In the genomic region with DNA sequence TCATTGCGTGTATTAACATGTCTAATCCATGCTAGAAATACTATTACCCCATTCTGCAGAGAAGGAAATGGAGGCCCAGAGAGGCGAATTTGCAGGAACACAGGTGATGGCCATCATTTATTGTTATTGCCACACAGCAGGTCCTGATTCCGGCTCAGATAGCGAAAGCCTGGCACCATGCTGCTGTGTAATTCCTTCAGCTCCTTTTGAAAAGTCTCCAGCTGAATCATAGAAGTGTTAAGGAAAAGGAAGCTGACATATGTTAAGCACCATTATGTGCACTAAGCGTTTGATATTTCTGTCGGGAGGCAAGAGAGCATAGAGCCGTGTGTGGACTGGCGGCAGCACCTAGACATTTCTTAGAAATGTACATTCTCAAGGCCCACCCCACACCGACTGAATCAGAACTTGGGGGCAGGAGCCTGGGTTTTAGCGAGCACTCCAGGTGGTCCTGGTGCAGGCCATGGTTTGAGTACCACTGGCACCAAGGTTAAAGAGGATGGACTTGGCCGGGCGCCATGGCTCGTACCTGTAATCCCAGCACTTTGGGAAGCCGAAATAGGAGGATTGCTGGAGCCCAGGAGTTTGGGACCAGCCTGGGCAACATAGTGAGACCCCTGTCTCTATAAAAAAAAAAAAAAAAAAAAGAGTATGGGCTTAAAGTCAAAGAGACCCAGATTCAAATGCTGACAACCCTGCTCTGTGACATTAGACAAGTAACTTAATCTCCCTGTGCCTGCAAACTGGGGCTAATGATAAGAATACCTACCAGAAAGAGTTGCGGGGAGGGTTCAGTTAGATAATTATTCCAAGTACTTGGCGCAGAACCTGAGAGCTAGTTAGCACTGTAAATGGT, we compare ENCODE assay signal across 22 cellular contexts. TPM values are rescaled to one million over a fixed set of nuclear protein-coding genes. Genes with fewer than 3 reads are reported as not detected.
DNase-seq lines count a peak whose midpoint lies in the region; ATAC-seq lines count a peak whose summit lies in the region.
"Had no signal": no experiment of that assay in that cellular context is flagged by ENCODE, and none has a peak within 500 bp of the region (broad histone marks: within the 10 kb centered on the region; RNA-seq: fewer than 3 reads in every experiment).

No MANE protein-coding gene starts in this region.

- H3K4me2 ChIP-seq in BLaER1 treated with 17β-estradiol and CSF1 and Interleukin-3, amounts not matched to agents 10 nM and 100 nM = peak overlapping the region in 10 of 11 experiments; percentile 60 to 92 (median 76); a peak in 20 of 22 replicates
- H3K4me2 ChIP-seq: KMS-11 had no signal

- H3K9ac ChIP-seq in BLaER1 treated with 17β-estradiol and CSF1 and Interleukin-3, amounts not matched to agents 10 nM and 100 nM = peak overlapping the region in 2 of 11 experiments; percentile 58 to 73; a peak in 5 of 22 replicates
- H3K9ac ChIP-seq in SK-N-MC (ENCODE audit: insufficient read length) = no peak overlapping the region
- H3K9ac ChIP-seq: KMS-11 had no signal

- DNase-seq in MG63 (peak; percentile 55), SK-N-MC (ENCODE audit: low read depth, low spot score) (no peak), epithelial cell of prostate (ENCODE audit: low read depth, low spot score) (no peak), Kasumi-1 (lab: John Stamatoyannopoulos, UW) (no peak), NCI-H128 (lab: John Stamatoyannopoulos, UW; ENCODE audit: unreplicated experiment) (no peak)
- no peak for DNase-seq in activated CD4-positive, alpha-beta T cell treated with anti-CD3 and anti-CD28 coated beads, Interleukin-2, amount 50 U/mL, for 48 hours
- DNase-seq: activated naive CD4-positive, alpha-beta T cell treated with anti-CD3 and anti-CD28 coated beads for 36 hours; activated T-cell treated with anti-CD3 and anti-CD28 coated beads, Interleukin-2, amount 50 U/mL, for 72 hours; amniotic stem cell; CD4-positive, alpha-beta T cell; central memory CD4-positive, alpha-beta T cell; erythroblast; mammary epithelial cell; NCI-H2081 treated with DMSO at 0.1 percent for 48 hours; NCI-H526; stimulated activated naive CD8-positive, alpha-beta T cell treated with anti-CD3 and anti-CD28 coated beads, Interleukin-15, amount 100 ng/mL, for 72 hours had no signal

- no peak overlapping the region for H3K4me3 ChIP-seq in BLaER1 treated with 17β-estradiol and CSF1 and Interleukin-3, amounts not matched to agents 10 nM and 100 nM
- no peak overlapping the region for H3K4me3 ChIP-seq in MG63
- no peak overlapping the region for H3K4me3 ChIP-seq in SK-N-MC
- H3K4me3 ChIP-seq: gastroesophageal sphincter, tibial nerve had no signal

- no peak for ATAC-seq in HG03521 (IDR thresholded peaks at IDR 0.05; ENCODE audit: unreplicated experiment)
- ATAC-seq: activated CD4-positive, CD25-positive, alpha-beta regulatory T cell treated with anti-CD3 and anti-CD28 coated beads, Interleukin-2, amount 50 U/mL, for 24 hours; activated T-cell treated with anti-CD3 and anti-CD28 coated beads, Interleukin-2, amount 50 U/mL, for 72 hours; gastroesophageal sphincter; stimulated activated naive CD8-positive, alpha-beta T cell treated with anti-CD3 and anti-CD28 coated beads, Interleukin-15, amount 100 ng/mL, for 72 hours had no signal

- no peaks in the 10 kb centered on the region for H3K36me3 ChIP-seq in BLaER1 treated with 17β-estradiol and CSF1 and Interleukin-3, amounts not matched to agents 10 nM and 100 nM
- H3K36me3 ChIP-seq in MG63 (no peaks in the 10 kb centered on the region), SK-N-MC (ENCODE audit: insufficient read depth, low read length) (no peaks in the 10 kb centered on the region)
- H3K36me3 ChIP-seq: gastroesophageal sphincter, tibial nerve had no signal

- peaks cover 32 to 91% (median 50%) of the 10 kb centered on the region in 10 experiments for H3K4me1 ChIP-seq in BLaER1 treated with 17β-estradiol and CSF1 and Interleukin-3, amounts not matched to agents 10 nM and 100 nM

- peak overlapping the region in 3 of 11 experiments; percentile 61 to 80 (median 73); a peak in 3 of 22 replicates for H3K27ac ChIP-seq in BLaER1 treated with 17β-estradiol and CSF1 and Interleukin-3, amounts not matched to agents 10 nM and 100 nM
- H3K27ac ChIP-seq in SK-N-MC (peak overlapping the region; percentile 57; the same call in 1 of the 2 replicates), epithelial cell of prostate (peak overlapping the region; percentile 84)
- H3K27ac ChIP-seq: gastroesophageal sphincter, KMS-11, tibial nerve had no signal

- H3K27me3 ChIP-seq in BLaER1 treated with 17β-estradiol and CSF1 and Interleukin-3, amounts not matched to agents 10 nM and 100 nM = peaks cover 0 to 19% (median 0%) of the 10 kb centered on the region in 11 experiments; a peak in 6 of 22 replicates
- no peaks in the 10 kb centered on the region for H3K27me3 ChIP-seq in MG63
- H3K27me3 ChIP-seq: gastroesophageal sphincter, tibial nerve had no signal

- H4K20me1 ChIP-seq in BLaER1 treated with 17β-estradiol and CSF1 and Interleukin-3, amounts not matched to agents 10 nM and 100 nM = peaks cover 0 to 31% (median 0%) of the 10 kb centered on the region in 11 experiments; a peak in 2 of 22 replicates

- no peaks in the 10 kb centered on the region for H3K9me3 ChIP-seq in BLaER1 treated with 17β-estradiol and CSF1 and Interleukin-3, amounts not matched to agents 10 nM and 100 nM (replicated peaks in 1 of 11)
- H3K9me3 ChIP-seq in MG63 (no peaks in the 10 kb centered on the region), SK-N-MC (ENCODE audit: low read depth, low read length) (no peaks in the 10 kb centered on the region)
- H3K9me3 ChIP-seq: gastroesophageal sphincter, tibial nerve had no signal

RNA-seq across cellular contexts. Expression of gene UNC5B, which starts 52.2 kb away (rescaled TPM):
- 8.0 and 11.4 TPM in 2 replicates for total RNA-seq in MG63 (2014; rRNA removed; shearing (Covaris generic); ENCODE audit: low replicate concordance)

RNA-seq across cellular contexts. Expression of gene SLC29A3, which starts 54.5 kb away (rescaled TPM):
- 0.92 TPM in 1 of 2 replicates, not detected in the other for total RNA-seq in MG63 (2014; rRNA removed; shearing (Covaris generic); ENCODE audit: low replicate concordance)
